1 cellular context compared by ENCODE assay signal in genomic region chr11:65013692-65014145, GRCh38.
A peak's percentile ranks its signal among the peaks of the same experiment; 100 is the strongest.
TF ChIP-seq lines count a peak whose summit lies in the region.

No MANE protein-coding gene starts in this region.

TF ChIP-seq in HepG2, 621 proteins besides CTCF, POLR2A, EP300 and RAD21 (continued from another document):
- TF ChIP-seq, protein P1, sequence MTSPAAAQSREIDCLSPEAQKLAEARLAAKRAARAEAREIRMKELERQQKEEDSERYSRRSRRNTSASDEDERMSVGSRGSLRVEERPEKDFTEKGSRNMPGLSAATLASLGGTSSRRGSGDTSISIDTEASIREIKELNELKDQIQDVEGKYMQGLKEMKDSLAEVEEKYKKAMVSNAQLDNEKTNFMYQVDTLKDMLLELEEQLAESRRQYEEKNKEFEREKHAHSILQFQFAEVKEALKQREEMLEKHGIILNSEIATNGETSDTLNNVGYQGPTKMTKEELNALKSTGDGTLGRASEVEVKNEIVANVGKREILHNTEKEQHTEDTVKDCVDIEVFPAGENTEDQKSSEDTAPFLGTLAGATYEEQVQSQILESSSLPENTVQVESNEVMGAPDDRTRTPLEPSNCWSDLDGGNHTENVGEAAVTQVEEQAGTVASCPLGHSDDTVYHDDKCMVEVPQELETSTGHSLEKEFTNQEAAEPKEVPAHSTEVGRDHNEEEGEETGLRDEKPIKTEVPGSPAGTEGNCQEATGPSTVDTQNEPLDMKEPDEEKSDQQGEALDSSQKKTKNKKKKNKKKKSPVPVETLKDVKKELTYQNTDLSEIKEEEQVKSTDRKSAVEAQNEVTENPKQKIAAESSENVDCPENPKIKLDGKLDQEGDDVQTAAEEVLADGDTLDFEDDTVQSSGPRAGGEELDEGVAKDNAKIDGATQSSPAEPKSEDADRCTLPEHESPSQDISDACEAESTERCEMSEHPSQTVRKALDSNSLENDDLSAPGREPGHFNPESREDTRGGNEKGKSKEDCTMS (CRISPR knock-in tag; conservative IDR thresholded peaks at IDR 0.05): no peak
- TF ChIP-seq ZNF343 (CRISPR knock-in tag; IDR thresholded peaks at IDR 0.05): peak; percentile 84; the same call in 1 of the 2 replicates
- TF ChIP-seq, protein P2, sequence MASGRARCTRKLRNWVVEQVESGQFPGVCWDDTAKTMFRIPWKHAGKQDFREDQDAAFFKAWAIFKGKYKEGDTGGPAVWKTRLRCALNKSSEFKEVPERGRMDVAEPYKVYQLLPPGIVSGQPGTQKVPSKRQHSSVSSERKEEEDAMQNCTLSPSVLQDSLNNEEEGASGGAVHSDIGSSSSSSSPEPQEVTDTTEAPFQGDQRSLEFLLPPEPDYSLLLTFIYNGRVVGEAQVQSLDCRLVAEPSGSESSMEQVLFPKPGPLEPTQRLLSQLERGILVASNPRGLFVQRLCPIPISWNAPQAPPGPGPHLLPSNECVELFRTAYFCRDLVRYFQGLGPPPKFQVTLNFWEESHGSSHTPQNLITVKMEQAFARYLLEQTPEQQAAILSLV (CRISPR knock-in tag; IDR thresholded peaks at IDR 0.05; ENCODE audit: borderline replicate concordance): no peak
- TF ChIP-seq, protein P3, sequence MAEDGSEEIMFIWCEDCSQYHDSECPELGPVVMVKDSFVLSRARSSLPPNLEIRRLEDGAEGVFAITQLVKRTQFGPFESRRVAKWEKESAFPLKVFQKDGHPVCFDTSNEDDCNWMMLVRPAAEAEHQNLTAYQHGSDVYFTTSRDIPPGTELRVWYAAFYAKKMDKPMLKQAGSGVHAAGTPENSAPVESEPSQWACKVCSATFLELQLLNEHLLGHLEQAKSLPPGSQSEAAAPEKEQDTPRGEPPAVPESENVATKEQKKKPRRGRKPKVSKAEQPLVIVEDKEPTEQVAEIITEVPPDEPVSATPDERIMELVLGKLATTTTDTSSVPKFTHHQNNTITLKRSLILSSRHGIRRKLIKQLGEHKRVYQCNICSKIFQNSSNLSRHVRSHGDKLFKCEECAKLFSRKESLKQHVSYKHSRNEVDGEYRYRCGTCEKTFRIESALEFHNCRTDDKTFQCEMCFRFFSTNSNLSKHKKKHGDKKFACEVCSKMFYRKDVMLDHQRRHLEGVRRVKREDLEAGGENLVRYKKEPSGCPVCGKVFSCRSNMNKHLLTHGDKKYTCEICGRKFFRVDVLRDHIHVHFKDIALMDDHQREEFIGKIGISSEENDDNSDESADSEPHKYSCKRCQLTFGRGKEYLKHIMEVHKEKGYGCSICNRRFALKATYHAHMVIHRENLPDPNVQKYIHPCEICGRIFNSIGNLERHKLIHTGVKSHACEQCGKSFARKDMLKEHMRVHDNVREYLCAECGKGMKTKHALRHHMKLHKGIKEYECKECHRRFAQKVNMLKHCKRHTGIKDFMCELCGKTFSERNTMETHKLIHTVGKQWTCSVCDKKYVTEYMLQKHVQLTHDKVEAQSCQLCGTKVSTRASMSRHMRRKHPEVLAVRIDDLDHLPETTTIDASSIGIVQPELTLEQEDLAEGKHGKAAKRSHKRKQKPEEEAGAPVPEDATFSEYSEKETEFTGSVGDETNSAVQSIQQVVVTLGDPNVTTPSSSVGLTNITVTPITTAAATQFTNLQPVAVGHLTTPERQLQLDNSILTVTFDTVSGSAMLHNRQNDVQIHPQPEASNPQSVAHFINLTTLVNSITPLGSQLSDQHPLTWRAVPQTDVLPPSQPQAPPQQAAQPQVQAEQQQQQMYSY (CRISPR knock-in tag; IDR thresholded peaks at IDR 0.05): peak; percentile 63; the same call in 1 of the 2 replicates
- peak; percentile 72; the same call in 1 of the 2 replicates for TF ChIP-seq DMTF1 (CRISPR knock-in tag; IDR thresholded peaks at IDR 0.05)
- no peak; the same call in 1 of the 2 replicates for TF ChIP-seq ZBTB7A (CRISPR knock-in tag; IDR thresholded peaks at IDR 0.05)
- TF ChIP-seq, protein P4, sequence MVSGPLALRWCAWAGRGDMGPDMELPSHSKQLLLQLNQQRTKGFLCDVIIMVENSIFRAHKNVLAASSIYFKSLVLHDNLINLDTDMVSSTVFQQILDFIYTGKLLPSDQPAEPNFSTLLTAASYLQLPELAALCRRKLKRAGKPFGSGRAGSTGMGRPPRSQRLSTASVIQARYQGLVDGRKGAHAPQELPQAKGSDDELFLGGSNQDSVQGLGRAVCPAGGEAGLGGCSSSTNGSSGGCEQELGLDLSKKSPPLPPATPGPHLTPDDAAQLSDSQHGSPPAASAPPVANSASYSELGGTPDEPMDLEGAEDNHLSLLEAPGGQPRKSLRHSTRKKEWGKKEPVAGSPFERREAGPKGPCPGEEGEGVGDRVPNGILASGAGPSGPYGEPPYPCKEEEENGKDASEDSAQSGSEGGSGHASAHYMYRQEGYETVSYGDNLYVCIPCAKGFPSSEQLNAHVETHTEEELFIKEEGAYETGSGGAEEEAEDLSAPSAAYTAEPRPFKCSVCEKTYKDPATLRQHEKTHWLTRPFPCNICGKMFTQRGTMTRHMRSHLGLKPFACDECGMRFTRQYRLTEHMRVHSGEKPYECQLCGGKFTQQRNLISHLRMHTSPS (CRISPR knock-in tag; IDR thresholded peaks at IDR 0.05; ENCODE audit: low read depth): peak; percentile 27; the same call in 1 of the 2 replicates
- TF ChIP-seq, protein P5, sequence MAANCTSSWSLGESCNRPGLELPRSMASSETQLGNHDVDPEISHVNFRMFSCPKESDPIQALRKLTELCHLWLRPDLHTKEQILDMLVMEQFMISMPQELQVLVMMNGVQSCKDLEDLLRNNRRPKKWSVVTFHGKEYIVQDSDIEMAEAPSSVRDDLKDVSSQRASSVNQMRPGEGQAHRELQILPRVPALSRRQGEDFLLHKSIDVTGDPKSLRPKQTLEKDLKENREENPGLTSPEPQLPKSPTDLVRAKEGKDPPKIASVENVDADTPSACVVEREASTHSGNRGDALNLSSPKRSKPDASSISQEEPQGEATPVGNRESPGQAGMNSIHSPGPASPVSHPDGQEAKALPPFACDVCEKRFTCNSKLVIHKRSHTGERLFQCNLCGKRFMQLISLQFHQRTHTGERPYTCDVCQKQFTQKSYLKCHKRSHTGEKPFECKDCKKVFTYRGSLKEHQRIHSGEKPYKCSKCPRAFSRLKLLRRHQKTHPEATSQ (CRISPR knock-in tag; IDR thresholded peaks at IDR 0.05; ENCODE audit: borderline replicate concordance): no peak
- no peak for TF ChIP-seq ZSCAN12 (CRISPR knock-in tag; IDR thresholded peaks at IDR 0.05)
- peak; percentile 67 for TF ChIP-seq HIVEP1 (CRISPR knock-in tag; IDR thresholded peaks at IDR 0.05)
- no peak; the same call in 1 of the 2 replicates for TF ChIP-seq NFKBIZ (CRISPR knock-in tag; IDR thresholded peaks at IDR 0.05)
- TF ChIP-seq, protein P6, sequence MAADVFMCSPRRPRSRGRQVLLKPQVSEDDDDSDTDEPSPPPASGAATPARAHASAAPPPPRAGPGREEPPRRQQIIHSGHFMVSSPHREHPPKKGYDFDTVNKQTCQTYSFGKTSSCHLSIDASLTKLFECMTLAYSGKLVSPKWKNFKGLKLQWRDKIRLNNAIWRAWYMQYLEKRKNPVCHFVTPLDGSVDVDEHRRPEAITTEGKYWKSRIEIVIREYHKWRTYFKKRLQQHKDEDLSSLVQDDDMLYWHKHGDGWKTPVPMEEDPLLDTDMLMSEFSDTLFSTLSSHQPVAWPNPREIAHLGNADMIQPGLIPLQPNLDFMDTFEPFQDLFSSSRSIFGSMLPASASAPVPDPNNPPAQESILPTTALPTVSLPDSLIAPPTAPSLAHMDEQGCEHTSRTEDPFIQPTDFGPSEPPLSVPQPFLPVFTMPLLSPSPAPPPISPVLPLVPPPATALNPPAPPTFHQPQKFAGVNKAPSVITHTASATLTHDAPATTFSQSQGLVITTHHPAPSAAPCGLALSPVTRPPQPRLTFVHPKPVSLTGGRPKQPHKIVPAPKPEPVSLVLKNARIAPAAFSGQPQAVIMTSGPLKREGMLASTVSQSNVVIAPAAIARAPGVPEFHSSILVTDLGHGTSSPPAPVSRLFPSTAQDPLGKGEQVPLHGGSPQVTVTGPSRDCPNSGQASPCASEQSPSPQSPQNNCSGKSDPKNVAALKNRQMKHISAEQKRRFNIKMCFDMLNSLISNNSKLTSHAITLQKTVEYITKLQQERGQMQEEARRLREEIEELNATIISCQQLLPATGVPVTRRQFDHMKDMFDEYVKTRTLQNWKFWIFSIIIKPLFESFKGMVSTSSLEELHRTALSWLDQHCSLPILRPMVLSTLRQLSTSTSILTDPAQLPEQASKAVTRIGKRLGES (CRISPR knock-in tag; IDR thresholded peaks at IDR 0.05; ENCODE audit: borderline replicate concordance): no peak
TF ChIP-seq in HepG2: peak in this region for 183.
